28 cellular contexts compared by ENCODE assay signal in genomic region chr3:186757686-186758220, GRCh38. TPM values are rescaled to one million over a fixed set of nuclear protein-coding genes. Genes with fewer than 3 reads are reported as not detected.
"Had no signal": no experiment of that assay in that cellular context is flagged by ENCODE, and none has a peak within 500 bp of the region (broad histone marks: within the 10 kb centered on the region; RNA-seq: fewer than 3 reads in every experiment).

No MANE protein-coding gene starts in this region.

- H2AFZ ChIP-seq: PC-9 had no signal

- H3K27me3 Mint-ChIP-seq: activated CD4-positive, alpha-beta T cell treated with anti-CD3 and anti-CD28 coated beads, Interleukin-2, amount 10 ng/mL, durations not matched to agents 7 days and 5 days; activated naive CD8-positive, alpha-beta T cell treated with anti-CD3 and anti-CD28 coated beads for 36 hours had no signal

- H3K4me2 ChIP-seq: PC-9 had no signal

- H3K9me3 ChIP-seq: adrenal gland had no signal

- H3K4me3 ChIP-seq: adrenal gland, PC-9 had no signal

- ATAC-seq: activated T-cell treated with anti-CD3 and anti-CD28 coated beads, Interleukin-2, amount 50 U/mL, for 72 hours; T-cell had no signal

- H3K9me3 Mint-ChIP-seq: activated CD4-positive, alpha-beta memory T cell treated with anti-CD3 and anti-CD28 coated beads, Interleukin-2, amount 10 ng/mL, durations not matched to agents 7 days and 5 days; activated CD4-positive, alpha-beta T cell treated with anti-CD3 and anti-CD28 coated beads, Interleukin-2, amount 10 ng/mL, durations not matched to agents 7 days and 5 days; activated naive CD4-positive, alpha-beta T cell treated with anti-CD3 and anti-CD28 coated beads, Interleukin-2, amount 10 ng/mL, durations not matched to agents 7 days and 5 days; activated naive CD8-positive, alpha-beta T cell treated with anti-CD3 and anti-CD28 coated beads for 36 hours; activated T-cell treated with anti-CD3 and anti-CD28 coated beads, Interleukin-2, amount 50 U/mL, for 72 hours; activated T-helper 2 cell treated with anti-CD3 and anti-CD28 coated beads, Interferon-gamma antibody, Interleukin-2, Interleukin-4, amounts not matched to agents 10 μg/mL and 5 μg/mL and 100 μg/mL, durations not matched to agents 14 hours and 24 hours and 36 hours; T-cell had no signal

- H3K36me3 ChIP-seq: adrenal gland had no signal

- H3K27me3 ChIP-seq: adrenal gland had no signal

- FAIRE-seq: TTC549 had no signal

- H3K27ac Mint-ChIP-seq: activated CD4-positive, alpha-beta memory T cell treated with anti-CD3 and anti-CD28 coated beads, Interleukin-2, amount 10 ng/mL, durations not matched to agents 7 days and 5 days; activated CD4-positive, alpha-beta T cell treated with anti-CD3 and anti-CD28 coated beads, Interleukin-2, amount 10 ng/mL, durations not matched to agents 7 days and 5 days; activated naive CD4-positive, alpha-beta T cell treated with anti-CD3 and anti-CD28 coated beads, Interleukin-2, amount 10 ng/mL, durations not matched to agents 7 days and 5 days; activated naive CD8-positive, alpha-beta T cell treated with anti-CD3 and anti-CD28 coated beads for 36 hours; activated T-cell treated with anti-CD3 and anti-CD28 coated beads, Interleukin-2, amount 50 U/mL, for 72 hours; activated T-helper 2 cell treated with anti-CD3 and anti-CD28 coated beads, Interferon-gamma antibody, Interleukin-2, Interleukin-4, amounts not matched to agents 10 μg/mL and 5 μg/mL and 100 μg/mL, durations not matched to agents 14 hours and 24 hours and 36 hours; T-cell had no signal

- H3K36me3 Mint-ChIP-seq: activated naive CD4-positive, alpha-beta T cell treated with anti-CD3 and anti-CD28 coated beads, Interleukin-2, amount 10 ng/mL, durations not matched to agents 7 days and 5 days; activated naive CD8-positive, alpha-beta T cell treated with anti-CD3 and anti-CD28 coated beads for 36 hours; T-cell had no signal

- DNase-seq: activated CD4-positive, alpha-beta memory T cell treated with anti-CD3 and anti-CD28 coated beads, Interleukin-2, amount 10 ng/mL, durations not matched to agents 7 days and 5 days; activated CD4-positive, alpha-beta T cell treated with anti-CD3 and anti-CD28 coated beads, Interleukin-2, amount 10 ng/mL, durations not matched to agents 7 days and 5 days; activated CD4-positive, CD25-positive, alpha-beta regulatory T cell; activated CD8-positive, alpha-beta memory T cell treated with anti-CD3 and anti-CD28 coated beads, Interleukin-2, amount 50 U/mL, for 4 hours; activated gamma-delta T cell treated with Interleukin-2 at 50 U/mL for 16 hours; activated naive CD4-positive, alpha-beta T cell treated with anti-CD3 and anti-CD28 coated beads, Interleukin-2, amount 10 ng/mL, durations not matched to agents 7 days and 5 days; activated naive CD8-positive, alpha-beta T cell treated with anti-CD3 and anti-CD28 coated beads for 36 hours; activated T-cell treated with anti-CD3 and anti-CD28 coated beads, Interleukin-2, amount 50 U/mL, for 72 hours; adrenal gland; anterior cingulate cortex; Kasumi-1; KBM-7; NCI-H1105 treated with DMSO at 0.1 percent for 48 hours; NCI-H1436 treated with DMSO at 0.1 percent for 48 hours; NCI-H187; NCI-H2081; NCI-H446; NCI-H526; NCI-H774; NK-92 treated with Interleukin-12 subunit alpha and Interleukin-12 subunit beta, amount 100 ng/mL, for 24 hours; PC-9; SIG-M5; T-cell; T-helper 2 cell; T1000 had no signal

- H3K27ac ChIP-seq: adrenal gland, PC-9 had no signal

- H3K4me3 Mint-ChIP-seq: activated CD4-positive, alpha-beta memory T cell treated with anti-CD3 and anti-CD28 coated beads, Interleukin-2, amount 10 ng/mL, durations not matched to agents 7 days and 5 days; activated CD4-positive, alpha-beta T cell treated with anti-CD3 and anti-CD28 coated beads, Interleukin-2, amount 10 ng/mL, durations not matched to agents 7 days and 5 days; activated naive CD4-positive, alpha-beta T cell treated with anti-CD3 and anti-CD28 coated beads, Interleukin-2, amount 10 ng/mL, durations not matched to agents 7 days and 5 days; activated naive CD8-positive, alpha-beta T cell treated with anti-CD3 and anti-CD28 coated beads for 36 hours; activated T-cell treated with anti-CD3 and anti-CD28 coated beads, Interleukin-2, amount 50 U/mL, for 72 hours; T-cell had no signal

RNA-seq across cellular contexts. Expression of gene KNG1, which starts 40.6 kb away (rescaled TPM):
- total RNA-seq: activated CD4-positive, alpha-beta memory T cell treated with anti-CD3 and anti-CD28 coated beads, Interleukin-2, amount 10 ng/mL, durations not matched to agents 7 days and 5 days; activated CD4-positive, alpha-beta T cell treated with anti-CD3 and anti-CD28 coated beads, Interleukin-2, amount 10 ng/mL, durations not matched to agents 7 days and 5 days; activated naive CD8-positive, alpha-beta T cell treated with anti-CD3 and anti-CD28 coated beads for 36 hours; activated T-cell treated with anti-CD3 and anti-CD28 coated beads, Interleukin-2, amount 50 U/mL, for 72 hours; activated T-helper 2 cell treated with anti-CD3 and anti-CD28 coated beads, Interferon-gamma antibody, Interleukin-2, Interleukin-4, amounts not matched to agents 10 μg/mL and 5 μg/mL and 100 μg/mL, durations not matched to agents 14 hours and 24 hours and 36 hours; cardiac septum; PC-9 had no signal
